Comparison of ENCODE assay signal across 10 cellular contexts in genomic region chr11:83835423-83835822, GRCh38.
DNase-seq lines count a peak whose midpoint lies in the region; ATAC-seq and TF ChIP-seq lines count a peak whose summit lies in the region.
"Had no signal": no experiment of that assay in that cellular context is flagged by ENCODE, and none has a peak within 500 bp of the region (broad histone marks: within the 10 kb centered on the region; RNA-seq: fewer than 3 reads in every experiment).

No MANE protein-coding gene starts in this region.

- H3K4me1 Mint-ChIP-seq in activated T-helper 17 cell treated with anti-CD3 and anti-CD28 coated beads, Interleukin-2, amount 50 U/mL, for 72 hours, result no peaks in the 10 kb centered on the region
- H3K4me1 Mint-ChIP-seq in natural killer cell treated with Interleukin-12 subunit alpha and Interleukin-12 subunit beta and Interleukin-15 and Interleukin-18, amount 100 ng/mL, for 72 hours (ENCODE audit: low read depth in 2 of 2), result no peaks in the 10 kb centered on the region

- no peak overlapping the region for H3K27ac Mint-ChIP-seq in activated T-helper 17 cell treated with anti-CD3 and anti-CD28 coated beads, Interleukin-2, amount 50 U/mL, for 72 hours
- no peak overlapping the region for H3K27ac Mint-ChIP-seq in natural killer cell treated with Interleukin-12 subunit alpha and Interleukin-12 subunit beta and Interleukin-15 and Interleukin-18, amount 100 ng/mL, for 72 hours

- POLR2A ChIA-PET in GM10248 (lab: Yijun Ruan, JAX), result no interaction called here

- no peak overlapping the region for H3K4me3 Mint-ChIP-seq in activated T-helper 17 cell treated with anti-CD3 and anti-CD28 coated beads, Interleukin-2, amount 50 U/mL, for 72 hours
- H3K4me3 Mint-ChIP-seq in natural killer cell treated with Interleukin-12 subunit alpha and Interleukin-12 subunit beta and Interleukin-15 and Interleukin-18, amount 100 ng/mL, for 72 hours, result no peak overlapping the region

- H3K36me3 Mint-ChIP-seq in activated T-helper 17 cell treated with anti-CD3 and anti-CD28 coated beads, Interleukin-2, amount 50 U/mL, for 72 hours (ENCODE audit: low read depth), result no peaks in the 10 kb centered on the region
- H3K36me3 Mint-ChIP-seq in natural killer cell treated with Interleukin-12 subunit alpha and Interleukin-12 subunit beta and Interleukin-15 and Interleukin-18, amount 100 ng/mL, for 72 hours, result no peaks in the 10 kb centered on the region

- CTCF ChIA-PET in GM10248 (lab: Yijun Ruan, JAX), result interaction anchor here (1.2 to 3.5 kb wide), 4 partner anchors 37 to 729 kb away, joined by 3 to 39 read pairs (median 24); no protein-coding TSS in a partner anchor

- ATAC-seq in GM19455 (IDR thresholded peaks at IDR 0.05; ENCODE audit: unreplicated experiment), result peak; percentile 57
- peak; percentile 82 for ATAC-seq in HG02970 (IDR thresholded peaks at IDR 0.05; ENCODE audit: low FRiP score, unreplicated experiment)
- peak; percentile 40 for ATAC-seq in activated T-helper 17 cell treated with anti-CD3 and anti-CD28 coated beads, Interleukin-2, amount 50 U/mL, for 72 hours (replicated peaks)
- ATAC-seq in natural killer cell treated with Interleukin-12 subunit alpha and Interleukin-12 subunit beta and Interleukin-15 and Interleukin-18, amount 100 ng/mL, for 72 hours, result no peak

- H3K27me3 Mint-ChIP-seq in activated T-helper 17 cell treated with anti-CD3 and anti-CD28 coated beads, Interleukin-2, amount 50 U/mL, for 72 hours, result peaks cover 13% of the 10 kb centered on the region
- no peaks in the 10 kb centered on the region for H3K27me3 Mint-ChIP-seq in natural killer cell treated with Interleukin-12 subunit alpha and Interleukin-12 subunit beta and Interleukin-15 and Interleukin-18, amount 100 ng/mL, for 72 hours

- no peaks in the 10 kb centered on the region for H3K9me3 Mint-ChIP-seq in activated T-helper 17 cell treated with anti-CD3 and anti-CD28 coated beads, Interleukin-2, amount 50 U/mL, for 72 hours
- H3K9me3 Mint-ChIP-seq in natural killer cell treated with Interleukin-12 subunit alpha and Interleukin-12 subunit beta and Interleukin-15 and Interleukin-18, amount 100 ng/mL, for 72 hours, result no peaks in the 10 kb centered on the region

- TF ChIP-seq CTCF in GM10248 (IDR thresholded peaks at IDR 0.05; ENCODE audit: control extremely low read depth, extremely low read depth, low read depth, missing control alignments), result no peak

- DNase-seq in GM10248 (ENCODE audit: extremely low spot score) (peak; percentile 13), Kasumi-1 (lab: John Stamatoyannopoulos, UW) (no peak), NCI-H2029 (lab: John Stamatoyannopoulos, UW) (no peak), ureter (ENCODE audit: low spot score) (no peak)
- no peak for DNase-seq in natural killer cell treated with Interleukin-12 subunit alpha and Interleukin-12 subunit beta and Interleukin-15 and Interleukin-18, amount 100 ng/mL, for 72 hours (ENCODE audit: low spot score)
- DNase-seq: GF-D8, islet precursor cell had no signal

Comparison
In these comparisons a context has a peak if more than half of its experiments do, and no peak if none do; other contexts are left out.
1. ATAC-seq: peak in GM19455 (single experiment), HG02970 (single experiment) and activated T-helper 17 cell treated with anti-CD3 and anti-CD28 coated beads, Interleukin-2, amount 50 U/mL, for 72 hours (single experiment); none in natural killer cell treated with Interleukin-12 subunit alpha and Interleukin-12 subunit beta and Interleukin-15 and Interleukin-18, amount 100 ng/mL, for 72 hours (0 of 2).